Comparison of ENCODE assay signal across 8 cellular contexts in genomic region chr1:201882665-201883132, GRCh38. TPM values are rescaled to one million over a fixed set of nuclear protein-coding genes. Genes with fewer than 3 reads are reported as not detected.
A peak's percentile ranks its signal among the peaks of the same experiment; 100 is the strongest.
DNase-seq lines count a peak whose midpoint lies in the region; ATAC-seq and TF ChIP-seq lines count a peak whose summit lies in the region.

No MANE protein-coding gene starts in this region.

- H3K27ac Mint-ChIP-seq in progenitor cell of endocrine pancreas, result no peak overlapping the region

- TF ChIP-seq CTCF in SK-N-SH (IDR thresholded peaks at IDR 0.05), result peak; percentile 42
- no peak for TF ChIP-seq CTCF in progenitor cell of endocrine pancreas (IDR thresholded peaks at IDR 0.05; ENCODE audit: unreplicated experiment)

- TF ChIP-seq RAD21 in SK-N-SH (IDR thresholded peaks at IDR 0.05; ENCODE audit: low read length), result no peak

- CTCF ChIA-PET in SK-N-SH (lab: Yijun Ruan, JAX), result interaction anchor here (0.8 to 16.1 kb wide), 3 partner anchors 9 to 117 kb away, joined by 3 to 222 read pairs (median 3); partner anchors contain the start of gene SHISA4

- peaks cover 27% of the 10 kb centered on the region for H3F3A ChIP-seq in SK-N-SH (replicated peaks; ENCODE audit: insufficient read depth)

- 82% methylated on average over 2 of the region's 2 CpGs for WGBS in SK-N-SH (ENCODE audit: low lambda C conversion rate)

- no peak overlapping the region for H2AFZ ChIP-seq in SK-N-SH (ENCODE audit: low read depth)

- DNase-seq in GF-D8 (lab: John Stamatoyannopoulos, UW) (peak; percentile 80), SK-N-SH (no peak), germinal center (ENCODE audit: low spot score) (peak; percentile 50), NCI-H128 (lab: John Stamatoyannopoulos, UW; ENCODE audit: unreplicated experiment) (no peak), progenitor cell of endocrine pancreas (ENCODE audit: low spot score, unreplicated experiment) (no peak)

- no peaks in the 10 kb centered on the region for H3K27me3 ChIP-seq in SK-N-SH (ENCODE audit: insufficient read depth)

- peaks cover 4% of the 10 kb centered on the region; the same call in 1 of the 2 replicates for H4K20me1 ChIP-seq in SK-N-SH (ENCODE audit: insufficient read depth)

- H3K4me1 Mint-ChIP-seq in progenitor cell of endocrine pancreas (ENCODE audit: low read depth), result peaks cover 4% of the 10 kb centered on the region

- H3K9me3 Mint-ChIP-seq in progenitor cell of endocrine pancreas (ENCODE audit: low read depth), result no peaks in the 10 kb centered on the region

- H3K27ac ChIP-seq in SK-N-SH (ENCODE audit: low read depth in 2 of 2, low read length in 1 of 2), result peak overlapping the region in 1 of 2 experiments; percentile 59; a peak in 2 of 4 replicates

- POLR2A ChIA-PET in SK-N-SH (lab: Yijun Ruan, JAX), result interaction anchor here (1.1 kb wide), 1 partner anchor 15 kb away, joined by 3 read pairs; no protein-coding TSS in a partner anchor

- H3K36me3 Mint-ChIP-seq in progenitor cell of endocrine pancreas (ENCODE audit: insufficient read depth), result no peaks in the 10 kb centered on the region

- H3K27me3 Mint-ChIP-seq in progenitor cell of endocrine pancreas, result peaks cover 18% of the 10 kb centered on the region

- peak; percentile 42 for ATAC-seq in HG02870 (IDR thresholded peaks at IDR 0.05; ENCODE audit: unreplicated experiment)
- ATAC-seq in GM18907 (IDR thresholded peaks at IDR 0.05; ENCODE audit: unreplicated experiment), result no peak
- ATAC-seq in GM21526 (IDR thresholded peaks at IDR 0.05; ENCODE audit: low FRiP score, unreplicated experiment), result no peak

- peak overlapping the region; percentile 58; the same call in 1 of the 2 replicates for H3K4me2 ChIP-seq in SK-N-SH

- no peak overlapping the region for H3K4me3 Mint-ChIP-seq in progenitor cell of endocrine pancreas (ENCODE audit: low read depth)

- peaks cover 2 to 5% of the 10 kb centered on the region in 2 experiments for H3K36me3 ChIP-seq in SK-N-SH (replicated peaks in 1 of 2; ENCODE audit: control insufficient read depth in 1 of 2, insufficient read depth in 2 of 2, low read length in 1 of 2)

- no peaks in the 10 kb centered on the region for H3K9me3 ChIP-seq in SK-N-SH

- H3K9ac ChIP-seq in SK-N-SH, result no peak overlapping the region

- no peak overlapping the region for H3K4me3 ChIP-seq in SK-N-SH (ENCODE audit: low read depth in 2 of 2, low read length in 1 of 2)

- H3K79me2 ChIP-seq in SK-N-SH (ENCODE audit: insufficient read depth), result no peaks in the 10 kb centered on the region

- no peak for TF ChIP-seq EP300 in SK-N-SH (IDR thresholded peaks at IDR 0.05; ENCODE audit: borderline replicate concordance in 1 of 2, low read depth in 1 of 2, low read length in 1 of 2)

- peaks cover 17 to 41% of the 10 kb centered on the region in 2 experiments; a peak in 3 of 4 replicates for H3K4me1 ChIP-seq in SK-N-SH (ENCODE audit: control insufficient read depth in 1 of 2, insufficient read depth in 2 of 2, low read depth in 1 of 2, low read length in 1 of 2)

- no peaks in the 10 kb centered on the region for H3K9me2 ChIP-seq in SK-N-SH

TF ChIP-seq in SK-N-SH, 30 proteins besides CTCF, POLR2A, EP300 and RAD21:
- TF ChIP-seq RFX5 (IDR thresholded peaks at IDR 0.05; ENCODE audit: low read length), result no peak
- no peak for TF ChIP-seq GABPA (IDR thresholded peaks at IDR 0.05; ENCODE audit: low read depth)
- TF ChIP-seq, protein P1, sequence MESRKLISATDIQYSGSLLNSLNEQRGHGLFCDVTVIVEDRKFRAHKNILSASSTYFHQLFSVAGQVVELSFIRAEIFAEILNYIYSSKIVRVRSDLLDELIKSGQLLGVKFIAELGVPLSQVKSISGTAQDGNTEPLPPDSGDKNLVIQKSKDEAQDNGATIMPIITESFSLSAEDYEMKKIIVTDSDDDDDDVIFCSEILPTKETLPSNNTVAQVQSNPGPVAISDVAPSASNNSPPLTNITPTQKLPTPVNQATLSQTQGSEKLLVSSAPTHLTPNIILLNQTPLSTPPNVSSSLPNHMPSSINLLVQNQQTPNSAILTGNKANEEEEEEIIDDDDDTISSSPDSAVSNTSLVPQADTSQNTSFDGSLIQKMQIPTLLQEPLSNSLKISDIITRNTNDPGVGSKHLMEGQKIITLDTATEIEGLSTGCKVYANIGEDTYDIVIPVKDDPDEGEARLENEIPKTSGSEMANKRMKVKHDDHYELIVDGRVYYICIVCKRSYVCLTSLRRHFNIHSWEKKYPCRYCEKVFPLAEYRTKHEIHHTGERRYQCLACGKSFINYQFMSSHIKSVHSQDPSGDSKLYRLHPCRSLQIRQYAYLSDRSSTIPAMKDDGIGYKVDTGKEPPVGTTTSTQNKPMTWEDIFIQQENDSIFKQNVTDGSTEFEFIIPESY (IDR thresholded peaks at IDR 0.05; ENCODE audit: borderline replicate concordance, low read depth), result no peak
- TF ChIP-seq FOSL2 (IDR thresholded peaks at IDR 0.05; ENCODE audit: borderline replicate concordance, low read depth), result peak; percentile 69; the same call in 1 of the 2 replicates
- peak; percentile 76; the same call in 1 of the 2 replicates for TF ChIP-seq MEF2A (IDR thresholded peaks at IDR 0.05; ENCODE audit: borderline replicate concordance, low read depth)
- no peak for TF ChIP-seq REST (IDR thresholded peaks at IDR 0.05; ENCODE audit: low read depth, low read length)
- 0 out of 2 replicates have a peak, but pooled peaks have one; percentile 14 for TF ChIP-seq TCF12 (IDR thresholded peaks at IDR 0.05)
- TF ChIP-seq JUND (IDR thresholded peaks at IDR 0.05), result peak; percentile 41; the same call in 1 of the 2 replicates

RNA-seq across cellular contexts. Expression of gene SHISA4, which starts 6.0 kb away (rescaled TPM):
- 42.1 and 50.5 TPM in 2 replicates for polyA plus RNA-seq in SK-N-SH (2012; rRNA removed)
- 23.2 and 33.5 TPM in 2 replicates for polyA plus RNA-seq in SK-N-SH (2012; cell fraction: cytosol; rRNA removed)
- 35.0 and 43.6 TPM in 2 replicates for polyA plus RNA-seq in SK-N-SH (2012; cell fraction: nucleus; rRNA removed)
- 6.6 and 7.4 TPM in 2 replicates for total RNA-seq in progenitor cell of endocrine pancreas

RNA-seq across cellular contexts. Expression of gene IPO9, which starts 53.7 kb away (rescaled TPM):
- polyA plus RNA-seq in SK-N-SH (2012; rRNA removed), result 24.5 and 30.7 TPM in 2 replicates
- polyA plus RNA-seq in SK-N-SH (2012; cell fraction: cytosol; rRNA removed), result 17.3 and 21.7 TPM in 2 replicates
- 49.1 and 58.6 TPM in 2 replicates for polyA plus RNA-seq in SK-N-SH (2012; cell fraction: nucleus; rRNA removed)
- total RNA-seq in progenitor cell of endocrine pancreas, result 94.9 and 99.8 TPM in 2 replicates

Comparison
In these comparisons a context has a peak if more than half of its experiments do, and no peak if none do; other contexts are left out.
1. DNase-seq: peak in GF-D8 (single experiment) and germinal center (single experiment); none in SK-N-SH (single experiment), NCI-H128 (single experiment) and progenitor cell of endocrine pancreas (single experiment).